Comparison of ENCODE assay signal across 9 cellular contexts in genomic region chr1:36324322-36324802, GRCh38. TPM values are rescaled to one million over a fixed set of nuclear protein-coding genes. Genes with fewer than 3 reads are reported as not detected.
A peak's percentile ranks its signal among the peaks of the same experiment; 100 is the strongest.
DNase-seq lines count a peak whose midpoint lies in the region; ATAC-seq and TF ChIP-seq lines count a peak whose summit lies in the region.
"Had no signal": no experiment of that assay in that cellular context is flagged by ENCODE, and none has a peak within 500 bp of the region (broad histone marks: within the 10 kb centered on the region; RNA-seq: fewer than 3 reads in every experiment).

No MANE protein-coding gene starts in this region.

- intact Hi-C loops in posterior vena cava (cut with DNase I) = no loop called here

- peaks cover 32% of the 10 kb centered on the region for H3K23me2 ChIP-seq in H9 (ENCODE audit: insufficient read length, low read depth, low read length, poor library complexity, severe bottlenecking)

- H2BK20ac ChIP-seq in H9 (ENCODE audit: low read depth, low read length, poor library complexity, severe bottlenecking) = no peak overlapping the region

- no peak overlapping the region; the same call in 1 of the 2 replicates for H3K14ac ChIP-seq in H9 (ENCODE audit: insufficient read depth, low read length)

- no peak for DNase-seq in H9
- no peak for DNase-seq in WTC11 (ENCODE audit: low spot score)
- no peak for DNase-seq in iPS DF 6.9 (ENCODE audit: low read depth, low spot score)
- no peak for DNase-seq in smooth muscle cell (lab: John Stamatoyannopoulos, UW; ENCODE audit: unreplicated experiment)
- no peak for DNase-seq in SW480 (ENCODE audit: low spot score)
- no peak for DNase-seq in NCI-H2081 (lab: John Stamatoyannopoulos, UW)
- no peak for DNase-seq in posterior vena cava (ENCODE audit: low spot score)
- DNase-seq: NCI-H1417 treated with DMSO at 0.1 percent for 48 hours had no signal

- H3K4me3 Mint-ChIP-seq in H9 (peak overlapping the region; percentile 63 to 87), WTC11 (peak overlapping the region; percentile 76)

- H3K79me2 ChIP-seq in H9 (ENCODE audit: insufficient read depth, low read length) (no peaks in the 10 kb centered on the region), smooth muscle cell (ENCODE audit: low read depth) (peaks cover 3% of the 10 kb centered on the region)

- peak overlapping the region; percentile 53 for H2BK12ac ChIP-seq in H9 (ENCODE audit: insufficient read length, low read depth, low read length)

- no peak for ATAC-seq in WTC11

- H2BK15ac ChIP-seq in H9 (ENCODE audit: low read depth, low read length) = no peak overlapping the region

- H3K27me3 ChIP-seq in H9 (ENCODE audit: insufficient read depth, low read length) = no peaks in the 10 kb centered on the region
- H3K27me3 ChIP-seq in iPS DF 6.9 (ENCODE audit: control insufficient read depth, insufficient read depth, low read length) = no peaks in the 10 kb centered on the region
- H3K27me3 ChIP-seq in smooth muscle cell (ENCODE audit: low read depth) = no peaks in the 10 kb centered on the region
- H3K27me3 ChIP-seq: SJSA1 had no signal

- no peak overlapping the region for H3T11ph ChIP-seq in H9 (ENCODE audit: low read length)

- no peaks in the 10 kb centered on the region for H3K79me1 ChIP-seq in H9 (ENCODE audit: insufficient read depth, low read depth, low read length, poor library complexity, severe bottlenecking)

- H3K18ac ChIP-seq in H9 (ENCODE audit: insufficient read length, low read depth, low read length) = peak overlapping the region; percentile 49

- H3K4me2 ChIP-seq in H9 (ENCODE audit: insufficient read depth, insufficient read length, low read length) (peak overlapping the region; percentile 51), smooth muscle cell (peak overlapping the region; percentile 97)

- H3K4me1 ChIP-seq in H9 (ENCODE audit: insufficient read depth, low read length) (no peaks in the 10 kb centered on the region), iPS DF 6.9 (ENCODE audit: control insufficient read depth, insufficient read depth, low read length) (peaks cover 8% of the 10 kb centered on the region), smooth muscle cell (ENCODE audit: low read depth) (peaks cover 27% of the 10 kb centered on the region)

- H3K4me3 ChIP-seq in iPS DF 6.9 (ENCODE audit: low read length) (peak overlapping the region; percentile 27; the same call in 1 of the 2 replicates), smooth muscle cell (peak overlapping the region; percentile 83)

- no CpG with 5 or more reads among the region's 11 CpGs for WGBS in H9 (ENCODE audit: extremely low coverage, insufficient read length, low lambda C conversion rate)
- whole genome bisulfite sequencing in iPS DF 6.9 (ENCODE audit: insufficient coverage, insufficient read length) = no CpG with 5 or more reads among the region's 11 CpGs
- 33% methylated on average over 11 of the region's 11 CpGs for whole genome bisulfite sequencing in smooth muscle cell (ENCODE audit: low lambda C conversion rate)

- H3K9ac ChIP-seq in H9 (ENCODE audit: extremely low read depth, insufficient read length, low read length) (no peak overlapping the region), smooth muscle cell (ENCODE audit: low read depth) (no peak overlapping the region)

- POLR2A ChIA-PET in WTC11 (lab: Charles Lee) = interaction anchor here (1.3 to 7.3 kb wide), 5 partner anchors 18 to 76 kb away, joined by 3 to 77 read pairs (median 7); partner anchors contain the start of gene SH3D21

- H3K36me3 ChIP-seq in iPS DF 6.9 (ENCODE audit: control insufficient read depth, insufficient read depth, low read length) (no peaks in the 10 kb centered on the region; the same call in 1 of the 2 replicates), smooth muscle cell (ENCODE audit: low read depth) (no peaks in the 10 kb centered on the region)

- H3K27ac ChIP-seq in H9 (ENCODE audit: insufficient read length, low read depth, low read length) (no peak overlapping the region), iPS DF 6.9 (ENCODE audit: low read length) (no peak overlapping the region), smooth muscle cell (ENCODE audit: low read depth) (peak overlapping the region; percentile 83)

- no peak overlapping the region for H3K23ac ChIP-seq in H9 (ENCODE audit: insufficient read length, low read depth, low read length)

- CTCF ChIA-PET in WTC11 (lab: Charles Lee) = interaction anchor here (0.5 to 4.8 kb wide), 13 partner anchors 18 to 587 kb away, joined by 3 to 32 read pairs (median 4); partner anchors contain the start of genes SH3D21 and TRAPPC3

- H3K56ac ChIP-seq in H9 (ENCODE audit: insufficient read length, low read depth, low read length) = no peak overlapping the region

- H4K8ac ChIP-seq in H9 (replicated peaks; ENCODE audit: insufficient read length, low read depth, low read length) = no peak overlapping the region

- H4K5ac ChIP-seq in H9 (ENCODE audit: insufficient read length, low read depth, low read length) = no peak overlapping the region

- no peak overlapping the region for H2BK5ac ChIP-seq in H9 (ENCODE audit: insufficient read length, low read length)

- no peak overlapping the region for H2AK5ac ChIP-seq in H9 (ENCODE audit: insufficient read length, low read length)

- H3K4ac ChIP-seq in H9 (ENCODE audit: low read depth, low read length) = no peak overlapping the region

- H2AFZ ChIP-seq in H9 (ENCODE audit: low read length) (no peak overlapping the region), smooth muscle cell (ENCODE audit: low read depth) (no peak overlapping the region)

- TF ChIP-seq CTCF in H9 (conservative IDR thresholded peaks at IDR 0.05) (no peak), WTC11 (IDR thresholded peaks at IDR 0.05) (no peak), smooth muscle cell (IDR thresholded peaks at IDR 0.05; ENCODE audit: borderline replicate concordance, insufficient read depth, poor library complexity, severe bottlenecking) (no peak)

- peaks cover 5% of the 10 kb centered on the region for H4K20me1 ChIP-seq in H9 (ENCODE audit: control insufficient read depth, insufficient read depth, insufficient read length)
- H4K20me1 ChIP-seq in smooth muscle cell (ENCODE audit: low read depth) = peaks cover 16% of the 10 kb centered on the region

- H2BK120ac ChIP-seq in H9 (ENCODE audit: low read depth, low read length, poor library complexity, severe bottlenecking) = no peak overlapping the region

- no peak overlapping the region for H3K27ac Mint-ChIP-seq in H9
- peak overlapping the region; percentile 9; the same call in 1 of the 2 replicates for H3K27ac Mint-ChIP-seq in WTC11

- H4K91ac ChIP-seq in H9 (ENCODE audit: insufficient read length, low read depth, low read length) = no peak overlapping the region

- H3K36me3 Mint-ChIP-seq in H9 (ENCODE audit: insufficient read depth in 1 of 3, low read depth in 3 of 3) (peaks cover 0 to 2% (median 0%) of the 10 kb centered on the region in 3 experiments; a peak in 3 of 7 replicates), WTC11 (no peaks in the 10 kb centered on the region)

- peaks cover 11% of the 10 kb centered on the region for H3F3A ChIP-seq in smooth muscle cell (ENCODE audit: low read depth)

- H3K9me3 ChIP-seq in H9 (ENCODE audit: control insufficient read depth, low read depth, low read length) = no peaks in the 10 kb centered on the region
- H3K9me3 ChIP-seq in iPS DF 6.9 (ENCODE audit: control insufficient read depth, insufficient read depth, low read length) = no peaks in the 10 kb centered on the region
- no peaks in the 10 kb centered on the region for H3K9me3 ChIP-seq in smooth muscle cell (replicated peaks; ENCODE audit: low read depth)

- H3K9me3 Mint-ChIP-seq in H9 = no peaks in the 10 kb centered on the region; a peak in 2 of 5 replicates
- no peaks in the 10 kb centered on the region for H3K9me3 Mint-ChIP-seq in WTC11

- H3K4me1 Mint-ChIP-seq in H9 (peaks cover 21 to 23% of the 10 kb centered on the region in 2 experiments), WTC11 (peaks cover 27% of the 10 kb centered on the region)

- H3K27me3 Mint-ChIP-seq in H9 (ENCODE audit: low read depth) = peaks cover 40% of the 10 kb centered on the region
- H3K27me3 Mint-ChIP-seq in WTC11 (ENCODE audit: low read depth) = peaks cover 10% of the 10 kb centered on the region

TF ChIP-seq in WTC11, 78 proteins besides CTCF, POLR2A, EP300 and RAD21 (continues in another document):
- no peak for TF ChIP-seq E2F5 (CRISPR knock-in tag; IDR thresholded peaks at IDR 0.05)
- TF ChIP-seq HMGA2 (CRISPR knock-in tag; IDR thresholded peaks at IDR 0.05) = no peak
- TF ChIP-seq ERG (CRISPR knock-in tag; IDR thresholded peaks at IDR 0.05) = no peak
- 0 out of 2 replicates have a peak, but pooled peaks have one; percentile 2 for TF ChIP-seq SP1 (CRISPR knock-in tag; conservative IDR thresholded peaks at IDR 0.05)
- TF ChIP-seq SMAD4 (CRISPR knock-in tag; IDR thresholded peaks at IDR 0.05) = no peak
- no peak for TF ChIP-seq JAZF1 (CRISPR knock-in tag; IDR thresholded peaks at IDR 0.05)

RNA-seq across cellular contexts. Expression of gene EVA1B, which starts 0.9 kb away (rescaled TPM):
- total RNA-seq in H9 (2021) (5.5 and 6.4 TPM in 2 replicates), WTC11 (2021) (32.0 to 45.2 TPM (median 41.5 TPM) in 3 replicates), smooth muscle cell (49.8 and 88.7 TPM in 2 replicates), posterior vena cava (10 to 100 TPM; 38.0 to 39.5 TPM)
- polyA plus RNA-seq in smooth muscle cell = 164 and 182 TPM in 2 replicates

RNA-seq across cellular contexts. Expression of gene SH3D21, which starts 18.2 kb away (rescaled TPM):
- total RNA-seq in H9 (2021) (16.9 and 18.3 TPM in 2 replicates), WTC11 (2021) (22.1 to 29.3 TPM (median 26.9 TPM) in 3 replicates), smooth muscle cell (12.0 and 16.4 TPM in 2 replicates), posterior vena cava (1 to 10 TPM; 1.6 to 2.8 TPM)
- 6.9 and 8.2 TPM in 2 replicates for polyA plus RNA-seq in smooth muscle cell
